ENCODE assay signal across 9 cellular contexts in the genomic region with DNA sequence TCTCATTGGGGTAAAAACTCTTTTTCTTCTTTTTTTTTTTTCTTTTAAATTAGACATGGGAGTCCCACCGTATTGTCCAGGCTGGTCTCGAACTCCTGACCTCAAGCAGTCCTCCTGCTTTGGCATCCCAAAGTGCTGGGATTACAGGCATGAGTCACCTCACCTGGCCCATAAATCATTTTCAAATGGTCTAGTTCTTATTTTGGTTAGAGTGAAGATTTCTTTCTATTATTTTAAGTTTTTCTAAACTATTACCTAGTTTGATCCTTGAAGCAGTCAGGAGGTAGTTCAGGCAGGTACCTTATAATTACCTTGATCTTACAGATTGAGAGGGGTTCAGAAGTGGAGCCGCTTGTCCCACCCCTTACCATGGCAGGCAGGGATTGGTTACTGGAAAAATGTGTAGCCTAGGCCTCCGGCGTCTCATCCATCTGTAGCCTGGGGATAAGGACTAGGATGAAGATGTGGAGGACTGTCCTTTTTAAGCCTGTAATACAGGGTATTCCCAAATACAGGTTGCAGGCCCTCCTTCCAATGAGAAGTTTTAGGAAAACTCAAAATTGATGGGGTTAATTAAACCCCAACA. TPM values are rescaled to one million over a fixed set of nuclear protein-coding genes. Genes with fewer than 3 reads are reported as not detected.
DNase-seq lines count a peak whose midpoint lies in the region; ATAC-seq and TF ChIP-seq lines count a peak whose summit lies in the region.
"Had no signal": no experiment of that assay in that cellular context is flagged by ENCODE, and none has a peak within 500 bp of the region (broad histone marks: within the 10 kb centered on the region; RNA-seq: fewer than 3 reads in every experiment).

No MANE protein-coding gene starts in this region.

- H3K36me3 Mint-ChIP-seq in MCF 10A (ENCODE audit: insufficient read depth, unreplicated experiment): no peaks in the 10 kb centered on the region
- H3K36me3 Mint-ChIP-seq in T-helper 17 cell (ENCODE audit: low read depth): no peaks in the 10 kb centered on the region
- peaks cover 8% of the 10 kb centered on the region for H3K36me3 Mint-ChIP-seq in type B pancreatic cell

- POLR2A ChIA-PET in MCF 10A (lab: Yijun Ruan, JAX): no interaction called here

- TF ChIP-seq POLR2A in breast epithelium (IDR thresholded peaks at IDR 0.05): no peak

- H3K4me1 Mint-ChIP-seq in MCF 10A (ENCODE audit: insufficient read depth, unreplicated experiment): peaks cover 32% of the 10 kb centered on the region
- peaks cover 31% of the 10 kb centered on the region for H3K4me1 Mint-ChIP-seq in T-helper 17 cell
- peaks cover 18% of the 10 kb centered on the region for H3K4me1 Mint-ChIP-seq in type B pancreatic cell (ENCODE audit: unreplicated experiment)

- TF ChIP-seq CTCF in MCF 10A (IDR thresholded peaks at IDR 0.05; ENCODE audit: unreplicated experiment) (no peak), breast epithelium (IDR thresholded peaks at IDR 0.05) (no peak), fibroblast of villous mesenchyme (IDR thresholded peaks at IDR 0.05; ENCODE audit: insufficient read depth, low read depth, low read length) (no peak), type B pancreatic cell (conservative IDR thresholded peaks at IDR 0.05) (no peak)

- no peak overlapping the region for H3K27ac ChIP-seq in breast epithelium

- DNase-seq in MCF 10A (ENCODE audit: unreplicated experiment): peak; percentile 28
- DNase-seq in breast epithelium (ENCODE audit: low spot score in 2 of 2): no peak
- no peak for DNase-seq in T-helper 17 cell
- peak; percentile 25 for DNase-seq in fibroblast of villous mesenchyme (ENCODE audit: low read depth)
- DNase-seq in type B pancreatic cell (ENCODE audit: extremely low spot score, unreplicated experiment): no peak
- no peak for DNase-seq in GF-D8 (lab: John Stamatoyannopoulos, UW)
- DNase-seq in NCI-H748 treated with DMSO at 0.1 percent for 48 hours (lab: John Stamatoyannopoulos, UW): no peak
- DNase-seq: activated gamma-delta T cell treated with Interleukin-2 at 50 U/mL for 16 hours had no signal

- peaks cover 2 to 4% of the 10 kb centered on the region in 2 donors for H3K4me1 ChIP-seq in breast epithelium

- no peaks in the 10 kb centered on the region for H3K9me3 Mint-ChIP-seq in MCF 10A (ENCODE audit: unreplicated experiment)
- no peaks in the 10 kb centered on the region for H3K9me3 Mint-ChIP-seq in type B pancreatic cell

- no peak overlapping the region for H3K4me3 ChIP-seq in breast epithelium
- H3K4me3 ChIP-seq in fibroblast of villous mesenchyme (ENCODE audit: low read depth, low read length): no peak overlapping the region

- BruUV-seq in MCF 10A (replicated peaks; lab: Mats Ljungman, UMichigan): no TSS peak

- CTCF ChIA-PET in MCF 10A (lab: Yijun Ruan, JAX): interaction anchor here (1.3 kb wide), 1 partner anchor 10 kb away, joined by 5 read pairs; a partner anchor contains a TSS

- no peaks in the 10 kb centered on the region for H3K27me3 ChIP-seq in breast epithelium

- H3K27me3 Mint-ChIP-seq in MCF 10A (ENCODE audit: insufficient read depth, unreplicated experiment) (no peaks in the 10 kb centered on the region), T-helper 17 cell (no peaks in the 10 kb centered on the region), type B pancreatic cell (no peaks in the 10 kb centered on the region)

- ATAC-seq in T-helper 17 cell (no peak), GM18867 (IDR thresholded peaks at IDR 0.05; ENCODE audit: unreplicated experiment) (no peak)

- H3K36me3 ChIP-seq in breast epithelium: no peaks in the 10 kb centered on the region

- H3K4me3 Mint-ChIP-seq in MCF 10A (ENCODE audit: unreplicated experiment): peak overlapping the region; percentile 69
- H3K4me3 Mint-ChIP-seq in T-helper 17 cell: no peak overlapping the region
- peak overlapping the region; percentile 89 for H3K4me3 Mint-ChIP-seq in type B pancreatic cell

- H3K27ac Mint-ChIP-seq in MCF 10A (ENCODE audit: low read depth, unreplicated experiment) (no peak overlapping the region), T-helper 17 cell (peak overlapping the region; percentile 89), type B pancreatic cell (peak overlapping the region; percentile 85)

- intact Hi-C loops in MCF 10A (cut with micrococcal nuclease): no loop called here
- intact Hi-C loops in breast epithelium (cut with DNase I; ENCODE audit: low total_unique reads): no loop called here

- H3K9me3 ChIP-seq in breast epithelium: no peaks in the 10 kb centered on the region
- H3K9me3 ChIP-seq in T-helper 17 cell (ENCODE audit: control insufficient read depth, low read length, poor library complexity, severe bottlenecking): no peaks in the 10 kb centered on the region

RNA-seq across cellular contexts. Expression of a gene that starts 2.7 kb away (rescaled TPM):
- total RNA-seq in MCF 10A (2022) (154 and 202 TPM in 2 replicates), breast epithelium (10 to 100 TPM; 10.9 to 20.9 (median 12.8) TPM), T-helper 17 cell (10 to 100 TPM; 87.5 to 90.3 TPM), fibroblast of villous mesenchyme (65.2 and 111 TPM in 2 replicates), type B pancreatic cell (ENCODE audit: low replicate concordance) (244 and 355 TPM in 2 replicates)

RNA-seq across cellular contexts. Expression of a gene that starts 9.5 kb away (rescaled TPM):
- total RNA-seq in MCF 10A (2022): 12.0 and 25.7 TPM in 2 replicates
- 10 to 100 TPM; 22.0 to 25.3 (median 22.8) TPM for total RNA-seq in breast epithelium
- total RNA-seq in T-helper 17 cell: 10 to 100 TPM; 24.3 to 29.2 TPM
- 22.5 and 30.9 TPM in 2 replicates for total RNA-seq in fibroblast of villous mesenchyme
- total RNA-seq in type B pancreatic cell (ENCODE audit: low replicate concordance): 16.0 and 20.8 TPM in 2 replicates

Comparison
In these comparisons a context has a peak if more than half of its experiments do, and no peak if none do; other contexts are left out.
1. DNase-seq: peak in MCF 10A (single experiment) and fibroblast of villous mesenchyme (single experiment); none in breast epithelium (0 of 2), T-helper 17 cell (0 of 3), type B pancreatic cell (single experiment), GF-D8 (single experiment) and NCI-H748 treated with DMSO at 0.1 percent for 48 hours (single experiment).